ENCODE assay signal across 1 cellular context in genomic region chr7:74287303-74288033, GRCh38.
TF ChIP-seq lines count a peak whose summit lies in the region.

No MANE protein-coding gene starts in this region.

TF ChIP-seq in GM23338, 12 proteins besides CTCF, POLR2A, EP300 and RAD21 (continued from another document):
- no peak for TF ChIP-seq ETS1 (IDR thresholded peaks at IDR 0.05)
- TF ChIP-seq CREB1 (CRISPR knock-in tag; IDR thresholded peaks at IDR 0.05; ENCODE audit: low read depth), result no peak
- TF ChIP-seq STAT1 (IDR thresholded peaks at IDR 0.05; ENCODE audit: unreplicated experiment), result no peak
- TF ChIP-seq EZH2phosphoT487 (IDR thresholded peaks at IDR 0.05; ENCODE audit: unreplicated experiment), result no peak
- no peak for TF ChIP-seq ZNF462 (CRISPR knock-in tag; IDR thresholded peaks at IDR 0.05)
- no peak for TF ChIP-seq EZH2 (IDR thresholded peaks at IDR 0.05; ENCODE audit: low read depth, unreplicated experiment)
- TF ChIP-seq JUNB (IDR thresholded peaks at IDR 0.05; ENCODE audit: unreplicated experiment), result no peak
- TF ChIP-seq ZNF114 (CRISPR knock-in tag; IDR thresholded peaks at IDR 0.05), result no peak
- TF ChIP-seq REST (IDR thresholded peaks at IDR 0.05; ENCODE audit: unreplicated experiment), result no peak
- TF ChIP-seq ZNF331 (CRISPR knock-in tag; IDR thresholded peaks at IDR 0.05; ENCODE audit: low read depth), result no peak
- no peak for TF ChIP-seq POLR2AphosphoS5 (IDR thresholded peaks at IDR 0.05; ENCODE audit: low read depth)
